In the genomic region with DNA sequence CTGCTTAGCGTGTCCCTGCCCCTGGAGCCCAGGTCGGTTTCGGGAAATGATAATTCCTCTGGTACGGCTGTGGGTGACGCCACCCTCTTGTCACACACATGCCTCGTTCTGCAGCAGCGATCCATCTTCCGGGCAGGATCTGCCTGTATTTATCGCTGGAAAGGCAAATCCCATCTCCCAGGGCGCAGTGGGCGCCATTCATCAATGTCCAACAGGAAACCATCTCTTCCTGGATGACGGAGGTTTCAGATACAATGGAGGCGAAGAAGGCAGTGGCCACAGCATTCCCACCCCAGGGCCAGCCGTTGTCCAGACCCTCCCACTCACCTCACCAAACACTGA, we compare ENCODE assay signal across 17 cellular contexts.
A peak's percentile ranks its signal among the peaks of the same experiment; 100 is the strongest.
DNase-seq lines count a peak whose midpoint lies in the region; ATAC-seq and TF ChIP-seq lines count a peak whose summit lies in the region.
"Had no signal": no experiment of that assay in that cellular context is flagged by ENCODE, and none has a peak within 500 bp of the region (broad histone marks: within the 10 kb centered on the region; RNA-seq: fewer than 3 reads in every experiment).

No MANE protein-coding gene starts in this region.

- H3K4me3 Mint-ChIP-seq in chondrocyte (ENCODE audit: unreplicated experiment) (no peak overlapping the region), nephron progenitor cell (no peak overlapping the region), HFFc6 (no peak overlapping the region), GM23338 (no peak overlapping the region)
- H3K4me3 Mint-ChIP-seq in activated T-cell treated with anti-CD3 and anti-CD28 coated beads, Interleukin-2, amount 50 U/mL, for 4 hours = no peak overlapping the region
- H3K4me3 Mint-ChIP-seq in activated CD4-positive, alpha-beta T cell treated with anti-CD3 and anti-CD28 coated beads, Interleukin-2, amount 10 ng/mL, durations not matched to agents 7 days and 5 days = no peak overlapping the region
- H3K4me3 Mint-ChIP-seq: CD4-positive, alpha-beta memory T cell; IgD-negative memory B cell had no signal

- POLR2A ChIA-PET in activated CD4-positive, alpha-beta T cell treated with anti-CD3 and anti-CD28 coated beads, Interleukin-2, amount 10 ng/mL, durations not matched to agents 7 days and 5 days (lab: Charles Lee) = no interaction called here

- TF ChIP-seq CTCF in chondrocyte (IDR thresholded peaks at IDR 0.05) = no peak
- no peak for TF ChIP-seq CTCF in nephron progenitor cell (IDR thresholded peaks at IDR 0.05)
- no peak for TF ChIP-seq CTCF in HFFc6 (IDR thresholded peaks at IDR 0.05)
- no peak for TF ChIP-seq CTCF in GM23338 (conservative IDR thresholded peaks at IDR 0.05; ENCODE audit: low read depth in 2 of 2)

- no peak for ATAC-seq in activated T-cell treated with anti-CD3 and anti-CD28 coated beads, Interleukin-2, amount 50 U/mL, for 4 hours
- no peak for ATAC-seq in GM23338

- no peak overlapping the region for H3K4me2 ChIP-seq in GM23338
- H3K4me2 ChIP-seq: KMS-11, SK-N-SH had no signal

- peaks cover 5% of the 10 kb centered on the region for H3K4me1 Mint-ChIP-seq in chondrocyte (ENCODE audit: low read depth)
- H3K4me1 Mint-ChIP-seq in nephron progenitor cell = peaks cover 19% of the 10 kb centered on the region
- peaks cover 12% of the 10 kb centered on the region for H3K4me1 Mint-ChIP-seq in HFFc6 (ENCODE audit: low read depth)
- H3K4me1 Mint-ChIP-seq in activated T-cell treated with anti-CD3 and anti-CD28 coated beads, Interleukin-2, amount 50 U/mL, for 4 hours (ENCODE audit: low read depth) = peaks cover 15% of the 10 kb centered on the region
- H3K4me1 Mint-ChIP-seq in activated CD4-positive, alpha-beta T cell treated with anti-CD3 and anti-CD28 coated beads, Interleukin-2, amount 10 ng/mL, durations not matched to agents 7 days and 5 days = peaks cover 6% of the 10 kb centered on the region
- H3K4me1 Mint-ChIP-seq in GM23338 = no peaks in the 10 kb centered on the region

- H4K20me1 ChIP-seq in GM23338 (replicated peaks; ENCODE audit: insufficient read depth) = no peaks in the 10 kb centered on the region

- H3K27me3 Mint-ChIP-seq in chondrocyte (ENCODE audit: low read depth) = peaks cover 55% of the 10 kb centered on the region
- H3K27me3 Mint-ChIP-seq in nephron progenitor cell (ENCODE audit: low read depth, poor library complexity) = peaks cover 60% of the 10 kb centered on the region
- peaks cover 26% of the 10 kb centered on the region for H3K27me3 Mint-ChIP-seq in HFFc6 (ENCODE audit: insufficient read depth)
- H3K27me3 Mint-ChIP-seq in activated T-cell treated with anti-CD3 and anti-CD28 coated beads, Interleukin-2, amount 50 U/mL, for 4 hours (ENCODE audit: low read depth) = peaks cover 19% of the 10 kb centered on the region
- peaks cover 8% of the 10 kb centered on the region for H3K27me3 Mint-ChIP-seq in activated CD4-positive, alpha-beta T cell treated with anti-CD3 and anti-CD28 coated beads, Interleukin-2, amount 10 ng/mL, durations not matched to agents 7 days and 5 days
- H3K27me3 Mint-ChIP-seq in GM23338 (ENCODE audit: insufficient read depth, low read depth, poor library complexity) = peaks cover 16% of the 10 kb centered on the region

- H3K4me1 ChIP-seq in GM23338 (ENCODE audit: insufficient read depth) = no peaks in the 10 kb centered on the region

- no peaks in the 10 kb centered on the region for H3K36me3 ChIP-seq in GM23338 (ENCODE audit: insufficient read depth)

- H3K9me3 Mint-ChIP-seq in chondrocyte (ENCODE audit: low read depth) (peaks cover 7% of the 10 kb centered on the region), nephron progenitor cell (peaks cover 25% of the 10 kb centered on the region), HFFc6 (peaks cover 17% of the 10 kb centered on the region), GM23338 (peaks cover 12% of the 10 kb centered on the region)
- H3K9me3 Mint-ChIP-seq in activated T-cell treated with anti-CD3 and anti-CD28 coated beads, Interleukin-2, amount 50 U/mL, for 4 hours = no peaks in the 10 kb centered on the region
- H3K9me3 Mint-ChIP-seq in activated CD4-positive, alpha-beta T cell treated with anti-CD3 and anti-CD28 coated beads, Interleukin-2, amount 10 ng/mL, durations not matched to agents 7 days and 5 days = peaks cover under 1% of the 10 kb centered on the region

- H3K36me3 Mint-ChIP-seq in chondrocyte (ENCODE audit: low read depth) (peaks cover 2% of the 10 kb centered on the region), nephron progenitor cell (ENCODE audit: low read depth) (no peaks in the 10 kb centered on the region), HFFc6 (ENCODE audit: low read depth) (peaks cover 1% of the 10 kb centered on the region; the same call in 1 of the 2 replicates), GM23338 (ENCODE audit: low read depth) (peaks cover 3% of the 10 kb centered on the region; the same call in 2 of the 3 replicates)
- H3K36me3 Mint-ChIP-seq in activated T-cell treated with anti-CD3 and anti-CD28 coated beads, Interleukin-2, amount 50 U/mL, for 4 hours (ENCODE audit: insufficient read depth) = no peaks in the 10 kb centered on the region
- H3K36me3 Mint-ChIP-seq in activated CD4-positive, alpha-beta T cell treated with anti-CD3 and anti-CD28 coated beads, Interleukin-2, amount 10 ng/mL, durations not matched to agents 7 days and 5 days (ENCODE audit: low read depth) = no peaks in the 10 kb centered on the region
- H3K36me3 Mint-ChIP-seq: CD4-positive, alpha-beta memory T cell had no signal

- H3K79me2 ChIP-seq in GM23338 (replicated peaks; ENCODE audit: insufficient read depth) = no peaks in the 10 kb centered on the region

- 0 out of 2 replicates have a peak, but pooled peaks cover 3% of the 10 kb centered on the region for H3F3A ChIP-seq in GM23338 (replicated peaks; ENCODE audit: low read depth)

- H3K27ac Mint-ChIP-seq in chondrocyte (ENCODE audit: unreplicated experiment) (no peak overlapping the region), nephron progenitor cell (no peak overlapping the region), HFFc6 (no peak overlapping the region), GM23338 (no peak overlapping the region)
- no peak overlapping the region for H3K27ac Mint-ChIP-seq in activated CD4-positive, alpha-beta T cell treated with anti-CD3 and anti-CD28 coated beads, Interleukin-2, amount 10 ng/mL, durations not matched to agents 7 days and 5 days
- H3K27ac Mint-ChIP-seq: IgD-negative memory B cell had no signal

- no peak overlapping the region for H3K27ac ChIP-seq in GM23338 (ENCODE audit: low read depth)
- H3K27ac ChIP-seq: HL-60, KMS-11 had no signal

- no peak overlapping the region for H3K4me3 ChIP-seq in GM23338

- peak; percentile 26 for DNase-seq in NCI-H146 (lab: John Stamatoyannopoulos, UW)
- DNase-seq in NCI-H146 treated with DMSO at 0.1 percent for 48 hours (lab: John Stamatoyannopoulos, UW; ENCODE audit: unreplicated experiment) = no peak
- peak; percentile 57 for DNase-seq in chondrocyte (ENCODE audit: low spot score)
- peak; percentile 1 for DNase-seq in nephron progenitor cell
- DNase-seq in HFFc6 = no peak
- DNase-seq in activated T-cell treated with anti-CD3 and anti-CD28 coated beads, Interleukin-2, amount 50 U/mL, for 4 hours = no peak
- no peak for DNase-seq in activated CD4-positive, alpha-beta T cell treated with anti-CD3 and anti-CD28 coated beads, Interleukin-2, amount 10 ng/mL, durations not matched to agents 7 days and 5 days
- no peak for DNase-seq in GM23338 (ENCODE audit: low spot score)
- DNase-seq: C1 segment of cervical spinal cord, GF-D8, NCI-H510A treated with DMSO at 0.1 percent for 48 hours, SIG-M5 had no signal

- no peak overlapping the region for H2AFZ ChIP-seq in GM23338

- no peaks in the 10 kb centered on the region for H3K9me2 ChIP-seq in GM23338 (ENCODE audit: insufficient read depth)
- H3K9me2 ChIP-seq: SK-N-SH had no signal

- H3K27me3 ChIP-seq in GM23338 (ENCODE audit: insufficient read depth) = 0 out of 2 replicates have a peak, but pooled peaks cover 3% of the 10 kb centered on the region

- CTCF ChIA-PET in activated CD4-positive, alpha-beta T cell treated with anti-CD3 and anti-CD28 coated beads, Interleukin-2, amount 10 ng/mL, durations not matched to agents 7 days and 5 days (lab: Charles Lee) = interaction anchor here (1.4 kb wide), 1 partner anchor 65 kb away, joined by 7 read pairs; no protein-coding TSS in a partner anchor

TF ChIP-seq in GM23338, 12 proteins besides CTCF, POLR2A, EP300 and RAD21 (continues in another document):
- no peak for TF ChIP-seq STAT1 (IDR thresholded peaks at IDR 0.05; ENCODE audit: unreplicated experiment)

Comparison
In these comparisons a context has a peak if more than half of its experiments do, and no peak if none do; other contexts are left out.
1. DNase-seq: peak in NCI-H146 (single experiment), chondrocyte (single experiment) and nephron progenitor cell (single experiment); none in NCI-H146 treated with DMSO at 0.1 percent for 48 hours (single experiment), HFFc6 (single experiment), activated T-cell treated with anti-CD3 and anti-CD28 coated beads, Interleukin-2, amount 50 U/mL, for 4 hours (single experiment), activated CD4-positive, alpha-beta T cell treated with anti-CD3 and anti-CD28 coated beads, Interleukin-2, amount 10 ng/mL, durations not matched to agents 7 days and 5 days (single experiment) and GM23338 (single experiment).